Comparison of ENCODE assay signal across 11 cellular contexts in the genomic region with DNA sequence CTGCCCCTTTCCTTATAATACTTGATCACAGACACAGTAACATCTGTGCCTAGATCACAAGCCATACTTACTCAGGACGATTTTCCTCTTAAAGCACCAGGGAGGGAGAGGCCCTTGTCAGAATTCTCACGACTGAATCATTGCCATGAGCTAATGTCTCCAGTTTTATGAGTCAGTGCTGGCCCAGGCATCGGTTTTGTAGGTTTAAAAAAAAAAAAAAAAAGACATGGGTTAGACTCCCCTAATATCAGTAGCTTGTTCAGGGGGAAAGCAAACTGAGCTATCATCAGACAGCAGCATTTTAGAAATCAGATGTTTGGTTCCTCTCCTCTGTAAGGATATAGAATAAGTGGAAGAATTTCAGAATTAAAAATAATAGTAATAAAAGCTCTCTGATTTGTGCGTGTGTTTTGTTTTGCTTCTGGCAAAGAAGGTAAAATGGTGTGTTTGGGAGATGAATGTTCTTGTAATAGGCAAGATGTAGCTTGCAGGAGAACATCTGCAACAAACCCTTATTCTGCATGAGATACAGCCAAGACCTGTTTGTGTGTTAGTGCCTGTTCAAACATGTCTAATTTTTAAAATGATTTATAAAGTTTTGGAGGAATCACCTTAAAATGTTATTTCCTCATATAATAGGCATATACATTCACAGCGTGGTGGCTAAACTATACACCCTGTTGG.
DNase-seq lines count a peak whose midpoint lies in the region; ATAC-seq and TF ChIP-seq lines count a peak whose summit lies in the region.
"Had no signal": no experiment of that assay in that cellular context is flagged by ENCODE, and none has a peak within 500 bp of the region (broad histone marks: within the 10 kb centered on the region; RNA-seq: fewer than 3 reads in every experiment).

No MANE protein-coding gene starts in this region.

- TF ChIP-seq CTCF in right atrium auricular region (IDR thresholded peaks at IDR 0.05), result no peak
- no peak for TF ChIP-seq CTCF in fibroblast of villous mesenchyme (IDR thresholded peaks at IDR 0.05; ENCODE audit: insufficient read depth, low read depth, low read length)

- H3K27me3 ChIP-seq in right atrium auricular region, result no peaks in the 10 kb centered on the region
- H3K27me3 ChIP-seq: ascending aorta had no signal

- no peaks in the 10 kb centered on the region for H3K36me3 ChIP-seq in right atrium auricular region
- H3K36me3 ChIP-seq in SK-N-MC (ENCODE audit: insufficient read depth, low read length), result no peaks in the 10 kb centered on the region
- no peaks in the 10 kb centered on the region for H3K36me3 ChIP-seq in urinary bladder (ENCODE audit: insufficient read depth)
- H3K36me3 ChIP-seq: ascending aorta had no signal

- no peaks in the 10 kb centered on the region for H3K9me3 ChIP-seq in right atrium auricular region
- no peaks in the 10 kb centered on the region for H3K9me3 ChIP-seq in SK-N-MC (ENCODE audit: low read depth, low read length)
- H3K9me3 ChIP-seq: ascending aorta had no signal

- peak in 1 of 2 donors; percentile 96 for ATAC-seq in left cardiac atrium

- H3K27ac ChIP-seq in right atrium auricular region (no peak overlapping the region), SK-N-MC (peak overlapping the region; percentile 44), urinary bladder (ENCODE audit: low read depth) (peak overlapping the region; percentile 71)
- H3K27ac ChIP-seq: ascending aorta had no signal

- 37% methylated on average over 5 of the region's 5 CpGs for WGBS in urinary bladder

- H3K4me3 ChIP-seq in right atrium auricular region (no peak overlapping the region), SK-N-MC (0 out of 2 replicates have a peak overlapping the region, but pooled peaks have one; percentile 6), fibroblast of villous mesenchyme (ENCODE audit: low read depth, low read length) (no peak overlapping the region), urinary bladder (ENCODE audit: low read depth, low read length) (no peak overlapping the region)
- H3K4me3 ChIP-seq: ascending aorta had no signal

- H3K4me1 ChIP-seq in right atrium auricular region (peaks cover 0 to 8% of the 10 kb centered on the region in 2 donors), urinary bladder (ENCODE audit: insufficient read depth) (no peaks in the 10 kb centered on the region)
- H3K4me1 ChIP-seq: ascending aorta had no signal

- H3K9ac ChIP-seq in SK-N-MC (ENCODE audit: insufficient read length), result peak overlapping the region; percentile 56

- intact Hi-C loops in left cardiac atrium (cut with DNase I), result no loop called here

- DNase-seq in left cardiac atrium (peak; percentile 24), right atrium auricular region (ENCODE audit: low spot score) (no peak), SK-N-MC (ENCODE audit: low read depth, low spot score) (no peak), fibroblast of villous mesenchyme (ENCODE audit: low read depth) (peak; percentile 59), NCI-H748 treated with DMSO at 0.1 percent for 48 hours (lab: John Stamatoyannopoulos, UW) (no peak), T-helper 2 cell (no peak)
- no peak for DNase-seq in effector CD8-positive, alpha-beta T cell (lab: John Stamatoyannopoulos, UW)
- DNase-seq: activated CD8-positive, alpha-beta memory T cell treated with anti-CD3 and anti-CD28 coated beads for 24 hours; NCI-H187 treated with DMSO at 0.1 percent for 48 hours had no signal

Comparison
In these comparisons a context has a peak if more than half of its experiments do, and no peak if none do; other contexts are left out.
1. DNase-seq: peak in left cardiac atrium (single experiment) and fibroblast of villous mesenchyme (single experiment); none in right atrium auricular region (single experiment), SK-N-MC (single experiment), effector CD8-positive, alpha-beta T cell (single experiment), NCI-H748 treated with DMSO at 0.1 percent for 48 hours (single experiment) and T-helper 2 cell (0 of 5).
2. H3K27ac ChIP-seq: peak in SK-N-MC (single experiment) and urinary bladder (single experiment); none in right atrium auricular region (0 of 2).